ENCODE assay signal across 29 cellular contexts in the genomic region with DNA sequence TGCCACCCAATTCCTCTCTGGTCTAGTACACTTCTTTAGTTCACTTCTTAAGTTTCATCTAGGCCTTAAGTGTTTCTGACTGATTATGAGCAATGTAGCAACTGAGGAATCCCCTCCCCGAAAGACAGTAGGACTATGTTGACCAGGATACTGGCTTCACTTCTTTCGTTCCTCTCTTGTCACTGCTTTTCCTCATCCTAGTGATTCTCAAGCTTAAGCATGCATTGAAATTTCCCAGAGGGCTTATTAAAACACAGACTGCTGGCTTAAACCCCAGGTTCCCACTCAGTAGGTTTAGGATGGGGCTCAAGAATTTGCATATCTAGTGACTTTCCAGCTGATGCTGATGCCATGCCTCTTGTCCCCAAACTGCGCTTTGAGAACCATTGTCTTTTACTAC.
"Had no signal": no experiment of that assay in that cellular context is flagged by ENCODE, and none has a peak within 500 bp of the region (broad histone marks: within the 10 kb centered on the region; RNA-seq: fewer than 3 reads in every experiment).

No MANE protein-coding gene starts in this region.

- H3K36me3 ChIP-seq: cardiac muscle cell, esophagus squamous epithelium, heart right ventricle, lower lobe of right lung, sigmoid colon, uterus had no signal

- ATAC-seq: activated CD8-positive, alpha-beta memory T cell treated with anti-CD3 and anti-CD28 coated beads, Interleukin-2, amount 10 ng/mL, durations not matched to agents 7 days and 5 days; activated CD8-positive, alpha-beta T cell treated with anti-CD3 and anti-CD28 coated beads for 36 hours; body of pancreas; left cardiac atrium; lower lobe of right lung; naive thymus-derived CD4-positive, alpha-beta T cell had no signal

- H3K9me3 Mint-ChIP-seq: activated CD4-positive, alpha-beta T cell treated with anti-CD3 and anti-CD28 coated beads, Interleukin-2, amount 10 ng/mL, durations not matched to agents 7 days and 5 days; activated CD8-positive, alpha-beta T cell treated with anti-CD3 and anti-CD28 coated beads for 36 hours; activated naive CD4-positive, alpha-beta T cell treated with anti-CD3 and anti-CD28 coated beads, Interleukin-2, amount 10 ng/mL, durations not matched to agents 7 days and 5 days; endodermal cell; naive thymus-derived CD4-positive, alpha-beta T cell; stimulated activated naive B cell treated with anti-CD40 and anti-IgM and Interleukin-4, amounts not matched to agents 10 μg/mL and 1 μg/mL and 100 μg/mL, for 72 hours had no signal

- DNase-seq: activated CD4-positive, alpha-beta T cell treated with anti-CD3 and anti-CD28 coated beads, Interleukin-2, amount 10 ng/mL, durations not matched to agents 7 days and 5 days; activated CD4-positive, CD25-positive, alpha-beta regulatory T cell treated with anti-CD3 and anti-CD28 coated beads, Interleukin-2, amount 50 U/mL, for 72 hours; activated CD8-positive, alpha-beta memory T cell treated with anti-CD3 and anti-CD28 coated beads, Interleukin-2, amount 10 ng/mL, durations not matched to agents 7 days and 5 days; activated CD8-positive, alpha-beta T cell treated with anti-CD3 and anti-CD28 coated beads for 36 hours; activated effector memory CD4-positive, alpha-beta T cell treated with anti-CD3 and anti-CD28 coated beads, Interleukin-2, amount 50 U/mL, for 16 hours; activated naive CD4-positive, alpha-beta T cell treated with anti-CD3 and anti-CD28 coated beads, Interleukin-2, amount 10 ng/mL, durations not matched to agents 7 days and 5 days; activated T-cell treated with anti-CD3 and anti-CD28 coated beads for 4 hours; anterior cingulate cortex; body of pancreas; cortex of kidney; endodermal cell; esophagus squamous epithelium; heart right ventricle; islet precursor cell; left cardiac atrium; lower lobe of right lung; naive thymus-derived CD4-positive, alpha-beta T cell; retina; sigmoid colon; stimulated activated CD4-positive, alpha-beta T cell treated with anti-CD3 and anti-CD28 coated beads, Interleukin-15, amount 100 ng/mL, for 24 hours; stimulated activated naive B cell treated with anti-CD40 and anti-IgM and Interleukin-4, amounts not matched to agents 10 μg/mL and 1 μg/mL and 100 μg/mL, for 72 hours; testis; trophoblast cell; uterus had no signal

- H3K27ac ChIP-seq: body of pancreas, cardiac muscle cell, esophagus squamous epithelium, heart right ventricle, lower lobe of right lung, testis, uterus, VCaP had no signal

- H3K36me3 Mint-ChIP-seq: activated CD8-positive, alpha-beta memory T cell treated with anti-CD3 and anti-CD28 coated beads, Interleukin-2, amount 10 ng/mL, durations not matched to agents 7 days and 5 days; activated naive CD4-positive, alpha-beta T cell treated with anti-CD3 and anti-CD28 coated beads, Interleukin-2, amount 10 ng/mL, durations not matched to agents 7 days and 5 days; naive thymus-derived CD4-positive, alpha-beta T cell had no signal

- H3K9me3 ChIP-seq: body of pancreas, esophagus squamous epithelium, heart right ventricle, lower lobe of right lung, sigmoid colon, testis, uterus had no signal

- H3K4me3 Mint-ChIP-seq: activated CD4-positive, alpha-beta T cell treated with anti-CD3 and anti-CD28 coated beads, Interleukin-2, amount 10 ng/mL, durations not matched to agents 7 days and 5 days; activated CD8-positive, alpha-beta memory T cell treated with anti-CD3 and anti-CD28 coated beads, Interleukin-2, amount 10 ng/mL, durations not matched to agents 7 days and 5 days; activated CD8-positive, alpha-beta T cell treated with anti-CD3 and anti-CD28 coated beads for 36 hours; activated naive CD4-positive, alpha-beta T cell treated with anti-CD3 and anti-CD28 coated beads, Interleukin-2, amount 10 ng/mL, durations not matched to agents 7 days and 5 days; endodermal cell; naive thymus-derived CD4-positive, alpha-beta T cell; neural crest cell; stimulated activated naive B cell treated with anti-CD40 and anti-IgM and Interleukin-4, amounts not matched to agents 10 μg/mL and 1 μg/mL and 100 μg/mL, for 72 hours had no signal

- H3K27me3 Mint-ChIP-seq: progenitor cell of endocrine pancreas; stimulated activated naive B cell treated with anti-CD40 and anti-IgM and Interleukin-4, amounts not matched to agents 10 μg/mL and 1 μg/mL and 100 μg/mL, for 72 hours had no signal

- H3K27ac Mint-ChIP-seq: activated CD4-positive, alpha-beta T cell treated with anti-CD3 and anti-CD28 coated beads, Interleukin-2, amount 10 ng/mL, durations not matched to agents 7 days and 5 days; activated CD8-positive, alpha-beta memory T cell treated with anti-CD3 and anti-CD28 coated beads, Interleukin-2, amount 10 ng/mL, durations not matched to agents 7 days and 5 days; activated CD8-positive, alpha-beta T cell treated with anti-CD3 and anti-CD28 coated beads for 36 hours; activated naive CD4-positive, alpha-beta T cell treated with anti-CD3 and anti-CD28 coated beads, Interleukin-2, amount 10 ng/mL, durations not matched to agents 7 days and 5 days; endodermal cell; naive thymus-derived CD4-positive, alpha-beta T cell; progenitor cell of endocrine pancreas; stimulated activated naive B cell treated with anti-CD40 and anti-IgM and Interleukin-4, amounts not matched to agents 10 μg/mL and 1 μg/mL and 100 μg/mL, for 72 hours had no signal

- H3K27me3 ChIP-seq: body of pancreas, cardiac muscle cell, esophagus squamous epithelium, heart right ventricle, sigmoid colon, testis, uterus had no signal

- H3K4me1 Mint-ChIP-seq: activated CD4-positive, alpha-beta T cell treated with anti-CD3 and anti-CD28 coated beads, Interleukin-2, amount 10 ng/mL, durations not matched to agents 7 days and 5 days; activated CD8-positive, alpha-beta memory T cell treated with anti-CD3 and anti-CD28 coated beads, Interleukin-2, amount 10 ng/mL, durations not matched to agents 7 days and 5 days; activated naive CD4-positive, alpha-beta T cell treated with anti-CD3 and anti-CD28 coated beads, Interleukin-2, amount 10 ng/mL, durations not matched to agents 7 days and 5 days; naive thymus-derived CD4-positive, alpha-beta T cell had no signal

- H3K4me3 ChIP-seq: body of pancreas, cardiac muscle cell, esophagus squamous epithelium, heart right ventricle, lower lobe of right lung, sigmoid colon, smooth muscle cell, testis, uterus had no signal

- H3K4me2 ChIP-seq: smooth muscle cell had no signal

- H3K4me1 ChIP-seq: body of pancreas, esophagus squamous epithelium, heart right ventricle, lower lobe of right lung, testis, uterus had no signal
